29 cellular contexts compared by ENCODE assay signal in genomic region chr14:32620724-32621123, GRCh38.
DNase-seq lines count a peak whose midpoint lies in the region; ATAC-seq and TF ChIP-seq lines count a peak whose summit lies in the region.
"Had no signal": no experiment of that assay in that cellular context is flagged by ENCODE, and none has a peak within 500 bp of the region (broad histone marks: within the 10 kb centered on the region; RNA-seq: fewer than 3 reads in every experiment).

No MANE protein-coding gene starts in this region.

- no peaks in the 10 kb centered on the region for H3K9me3 ChIP-seq in left ventricle myocardium inferior (replicated peaks)
- no peaks in the 10 kb centered on the region for H3K9me3 ChIP-seq in thoracic aorta
- H3K9me3 ChIP-seq: A549, HAP-1, Peyer's patch, uterus had no signal

- H3K27ac ChIP-seq in left ventricle myocardium inferior (replicated peaks): peak overlapping the region; percentile 65
- H3K27ac ChIP-seq in thoracic aorta: peak overlapping the region; percentile 3 to 39
- H3K27ac ChIP-seq: A549, ovary, Peyer's patch, uterus, WERI-Rb-1 had no signal

- intact Hi-C loops in left ventricle myocardium inferior (cut with micrococcal nuclease): no loop called here
- intact Hi-C loops in left cardiac atrium (cut with DNase I): no loop called here

- ATAC-seq in left cardiac atrium (no peak), thoracic aorta (ENCODE audit: insufficient number of reproducible peaks, low FRiP score, low read depth) (no peak)
- ATAC-seq: A549; stimulated activated naive CD8-positive, alpha-beta T cell treated with anti-CD3 and anti-CD28 coated beads, Interleukin-15, Interleukin-2, amounts not matched to agents 100 U/mL and 50 U/mL, for 24 hours had no signal

- H3K36me3 ChIP-seq in left ventricle myocardium inferior (no peaks in the 10 kb centered on the region), thoracic aorta (no peaks in the 10 kb centered on the region)
- H3K36me3 ChIP-seq: HAP-1, ovary, Peyer's patch, uterus, WERI-Rb-1 had no signal

- H3K4me3 ChIP-seq in left ventricle myocardium inferior (no peak overlapping the region), thoracic aorta (no peak overlapping the region)
- H3K4me3 ChIP-seq: A549, HAP-1, ovary, Peyer's patch, smooth muscle cell, uterus had no signal

- TF ChIP-seq CTCF in left ventricle myocardium inferior (IDR thresholded peaks at IDR 0.05; ENCODE audit: borderline replicate concordance): no peak
- no peak for TF ChIP-seq CTCF in thoracic aorta (IDR thresholded peaks at IDR 0.05)

- peaks cover 44% of the 10 kb centered on the region for H3K4me1 ChIP-seq in left ventricle myocardium inferior
- peaks cover 4 to 37% of the 10 kb centered on the region in 2 donors for H3K4me1 ChIP-seq in thoracic aorta (ENCODE audit: control insufficient read depth in 1 of 2, low read depth in 2 of 2)
- H3K4me1 ChIP-seq: A549, HAP-1, Peyer's patch, uterus had no signal

- no peak for DNase-seq in left ventricle myocardium inferior
- DNase-seq in left cardiac atrium: no peak
- DNase-seq in RPMI7951 (ENCODE audit: low read depth): peak; percentile 22
- peak; percentile 35 for DNase-seq in foreskin melanocyte
- DNase-seq in thoracic aorta (ENCODE audit: low spot score): no peak
- DNase-seq in NCI-H146 (lab: John Stamatoyannopoulos, UW): no peak
- DNase-seq in NK-92 treated with Interleukin-12 subunit alpha and Interleukin-12 subunit beta, amount 100 ng/mL, for 24 hours (lab: John Stamatoyannopoulos, UW): no peak
- no peak for DNase-seq in stimulated activated naive CD4-positive, alpha-beta T cell (lab: John Stamatoyannopoulos, UW)
- DNase-seq: activated CD4-positive, alpha-beta T cell treated with anti-CD3 and anti-CD28 coated beads for 48 hours; anterior cingulate cortex; CD4-positive, alpha-beta T cell; effector CD4-positive, alpha-beta T cell; head of caudate nucleus; kidney glomerular epithelial cell; MV-4-11; NCI-H1436; NCI-H345; nephron progenitor cell; ovary; Peyer's patch; retina; SIG-M5; stimulated activated naive CD8-positive, alpha-beta T cell treated with anti-CD3 and anti-CD28 coated beads, Interleukin-15, Interleukin-2, amounts not matched to agents 100 U/mL and 50 U/mL, for 24 hours; T1000; uterus; WERI-Rb-1 had no signal

- no peaks in the 10 kb centered on the region for H3K27me3 ChIP-seq in left ventricle myocardium inferior (ENCODE audit: low read depth)
- no peaks in the 10 kb centered on the region for H3K27me3 ChIP-seq in thoracic aorta (replicated peaks; ENCODE audit: insufficient read depth)
- H3K27me3 ChIP-seq: ovary, Peyer's patch, uterus had no signal

Comparison
In these comparisons a context has a peak if more than half of its experiments do, and no peak if none do; other contexts are left out.
1. DNase-seq: peak in RPMI7951 (single experiment) and foreskin melanocyte (single experiment); none in left ventricle myocardium inferior (single experiment), left cardiac atrium (single experiment), thoracic aorta (single experiment), NCI-H146 (single experiment), NK-92 treated with Interleukin-12 subunit alpha and Interleukin-12 subunit beta, amount 100 ng/mL, for 24 hours (single experiment) and stimulated activated naive CD4-positive, alpha-beta T cell (0 of 6).